In the genomic region with DNA sequence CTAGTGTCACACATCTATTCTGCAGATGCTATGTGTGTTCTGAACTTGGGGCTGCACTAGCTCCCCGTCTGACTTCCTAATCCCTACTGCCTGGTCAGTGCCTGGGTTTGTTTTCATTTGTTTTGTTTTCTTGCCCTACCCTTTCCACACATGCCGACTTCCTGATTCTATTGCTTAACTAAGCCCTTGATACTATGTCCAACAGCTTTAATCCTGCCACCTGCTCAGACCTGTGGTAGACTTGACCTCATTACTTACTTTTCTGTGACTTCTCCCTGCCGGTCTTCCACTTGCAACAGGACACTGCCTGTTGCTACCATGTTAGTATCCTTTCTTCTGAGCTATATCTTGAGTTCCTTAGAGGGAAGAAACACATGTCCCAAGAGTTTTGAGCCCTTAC, we compare ENCODE assay signal across 18 cellular contexts. TPM values are rescaled to one million over a fixed set of nuclear protein-coding genes. Genes with fewer than 3 reads are reported as not detected.
DNase-seq lines count a peak whose midpoint lies in the region; ATAC-seq, FAIRE-seq and TF ChIP-seq lines count a peak whose summit lies in the region.
"Had no signal": no experiment of that assay in that cellular context is flagged by ENCODE, and none has a peak within 500 bp of the region (broad histone marks: within the 10 kb centered on the region; RNA-seq: fewer than 3 reads in every experiment).

No MANE protein-coding gene starts in this region.

- no peak overlapping the region for H2AFZ ChIP-seq in mesenchymal stem cell (ENCODE audit: low read depth, low read length)
- no peak overlapping the region for H2AFZ ChIP-seq in HepG2 (ENCODE audit: low read length)

- CTCF ChIA-PET in HepG2 (lab: Yijun Ruan, JAX; ENCODE audit: low intra/inter-chr PET ratio, low total read pairs): no interaction called here

- H3K9me3 ChIP-seq in mesenchymal stem cell (ENCODE audit: control insufficient read depth, low read length) (no peaks in the 10 kb centered on the region), upper lobe of left lung (no peaks in the 10 kb centered on the region), HepG2 (ENCODE audit: low read length) (no peaks in the 10 kb centered on the region)
- H3K9me3 ChIP-seq: HAP-1 had no signal

- H3K79me1 ChIP-seq in mesenchymal stem cell (replicated peaks; ENCODE audit: low read length, poor library complexity, severe bottlenecking): peaks cover 24% of the 10 kb centered on the region

- no peak overlapping the region for H3K4me2 ChIP-seq in mesenchymal stem cell (ENCODE audit: low read length, poor library complexity, severe bottlenecking)
- no peak overlapping the region for H3K4me2 ChIP-seq in HepG2 (ENCODE audit: low read depth, low read length)

- intact Hi-C loops in HepG2 (cut with micrococcal nuclease; ENCODE audit: unreplicated experiment): no loop called here

- H3K4ac ChIP-seq in mesenchymal stem cell (ENCODE audit: low read depth in 1 of 2, low read length in 2 of 2): no peak overlapping the region

- 91% methylated on average over 3 of the region's 3 CpGs for WGBS in mesenchymal stem cell
- WGBS in upper lobe of left lung, 2 donors: 42 to 61% methylated on average over 3 of the region's 3 CpGs
- WGBS in HepG2 (ENCODE audit: low lambda C conversion rate): 58% methylated on average over 3 of the region's 3 CpGs

- BruUV-seq in HepG2 (replicated peaks; lab: Mats Ljungman, UMichigan): no TSS peak

- no peak for TF ChIP-seq EP300 in upper lobe of left lung (IDR thresholded peaks at IDR 0.05)
- TF ChIP-seq EP300 in HepG2 (IDR thresholded peaks at IDR 0.05; ENCODE audit: low read depth in 2 of 2, low read length in 2 of 2): no peak
- no peak for TF ChIP-seq EP300 in HepG2 (CRISPR knock-in tag; IDR thresholded peaks at IDR 0.05; ENCODE audit: borderline replicate concordance)

- H3K14ac ChIP-seq in mesenchymal stem cell (ENCODE audit: low read length in 2 of 2): no peak overlapping the region

- H3K9ac ChIP-seq in mesenchymal stem cell (ENCODE audit: low read length): no peak overlapping the region
- H3K9ac ChIP-seq in HepG2 (ENCODE audit: insufficient read depth, low read depth, low read length): no peak overlapping the region

- TF ChIP-seq POLR2A in upper lobe of left lung (IDR thresholded peaks at IDR 0.05) (no peak), HepG2 (IDR thresholded peaks at IDR 0.05; ENCODE audit: insufficient read depth in 1 of 2, low read depth in 2 of 2, low read length in 2 of 2) (no peak)

- FAIRE-seq in bronchial epithelial cell (lab: Jason Lieb, UNC) (no peak), HepG2 (lab: Jason Lieb, UNC) (no peak)
- FAIRE-seq: GM12892 had no signal

- H3K79me2 ChIP-seq in HepG2 (ENCODE audit: insufficient read depth, low read length): peaks cover 2% of the 10 kb centered on the region

- no peak overlapping the region for H2BK15ac ChIP-seq in mesenchymal stem cell (ENCODE audit: low read depth, poor library complexity, severe bottlenecking)

- no peak for TF ChIP-seq RAD21 in HepG2 (CRISPR knock-in tag; IDR thresholded peaks at IDR 0.05)

- H2AK5ac ChIP-seq in mesenchymal stem cell (ENCODE audit: low read length, severe bottlenecking): no peak overlapping the region

- ATAC-seq in upper lobe of left lung (ENCODE audit: low FRiP score in 2 of 2) (peak in 1 of 2 donors; percentile 67), HepG2 (no peak), HG02981 (IDR thresholded peaks at IDR 0.05; ENCODE audit: unreplicated experiment) (no peak)

- TF ChIP-seq CTCF in bronchial epithelial cell (IDR thresholded peaks at IDR 0.05; ENCODE audit: insufficient read depth, low read length, severe bottlenecking) (no peak), upper lobe of left lung (IDR thresholded peaks at IDR 0.05) (no peak), HepG2 (CRISPR knock-in tag; IDR thresholded peaks at IDR 0.05) (no peak)

- no peak overlapping the region for H3K4me3 ChIP-seq in bronchial epithelial cell (ENCODE audit: low read depth, low read length)
- no peak overlapping the region for H3K4me3 ChIP-seq in mesenchymal stem cell (ENCODE audit: insufficient read depth in 1 of 2, low read depth in 1 of 2, low read length in 2 of 2)
- H3K4me3 ChIP-seq in upper lobe of left lung: no peak overlapping the region
- no peak overlapping the region for H3K4me3 ChIP-seq in HepG2 (replicated peaks in 1 of 3; ENCODE audit: insufficient read depth in 1 of 3, low read depth in 2 of 3, low read length in 3 of 3)
- H3K4me3 ChIP-seq: HAP-1 had no signal

- peak overlapping the region; percentile 23 for H4K8ac ChIP-seq in mesenchymal stem cell (ENCODE audit: low read length)

- POLR2A ChIA-PET in HepG2 (lab: Yijun Ruan, JAX): no interaction called here

- H2BK12ac ChIP-seq in mesenchymal stem cell (ENCODE audit: low read length in 2 of 2): no peak overlapping the region

- H4K91ac ChIP-seq in mesenchymal stem cell (ENCODE audit: low read length): no peak overlapping the region

- H3K36me3 ChIP-seq in bronchial epithelial cell (ENCODE audit: control insufficient read depth, insufficient read depth, low read length) (peaks cover 1% of the 10 kb centered on the region), mesenchymal stem cell (ENCODE audit: control insufficient read depth in 1 of 2, insufficient read depth in 2 of 2, low read depth in 1 of 2, low read length in 2 of 2) (peaks cover 0 to 12% of the 10 kb centered on the region in 2 experiments), upper lobe of left lung (no peaks in the 10 kb centered on the region), HepG2 (replicated peaks in 1 of 2; ENCODE audit: control insufficient read depth in 1 of 2, insufficient read depth in 2 of 2, low read length in 2 of 2) (no peaks in the 10 kb centered on the region)
- H3K36me3 ChIP-seq: HAP-1 had no signal

- no peak overlapping the region for H3K23ac ChIP-seq in mesenchymal stem cell (ENCODE audit: low read length in 2 of 2)

- H3K4me1 ChIP-seq in mesenchymal stem cell (ENCODE audit: control insufficient read depth, insufficient read depth, low read depth, low read length) (peaks cover 6% of the 10 kb centered on the region), upper lobe of left lung (peaks cover 40 to 46% (median 42%) of the 10 kb centered on the region in 4 donors), HepG2 (ENCODE audit: insufficient read depth, low read length) (peaks cover 44% of the 10 kb centered on the region)

- H3K27me3 ChIP-seq in bronchial epithelial cell (ENCODE audit: control insufficient read depth, insufficient read depth, low read length) (no peaks in the 10 kb centered on the region), mesenchymal stem cell (ENCODE audit: control insufficient read depth in 1 of 2, insufficient read depth in 1 of 2, low read length in 2 of 2) (no peaks in the 10 kb centered on the region), upper lobe of left lung (no peaks in the 10 kb centered on the region), HepG2 (ENCODE audit: control insufficient read depth in 1 of 2, insufficient read depth in 2 of 2, low read length in 2 of 2) (no peaks in the 10 kb centered on the region)

- H3K27ac ChIP-seq in mesenchymal stem cell (ENCODE audit: low read length, poor library complexity, severe bottlenecking) (no peak overlapping the region), upper lobe of left lung (peak overlapping the region in 3 of 4 donors; percentile 4 to 23 (median 13)), HepG2 (ENCODE audit: extremely low read length, insufficient read depth, low read length) (no peak overlapping the region)
- H3K27ac ChIP-seq: C4-2B, RWPE1 had no signal

- H2BK120ac ChIP-seq in mesenchymal stem cell (ENCODE audit: low read depth, low read length): no peak overlapping the region

- no peaks in the 10 kb centered on the region for H4K20me1 ChIP-seq in HepG2 (ENCODE audit: insufficient read depth, low read length)

- no peak overlapping the region for H2BK5ac ChIP-seq in mesenchymal stem cell (ENCODE audit: low read depth, low read length, poor library complexity, severe bottlenecking)

- in situ Hi-C loops in HepG2 (cut with HindIII; ENCODE audit: extremely low pct_ligation_motif_present, low pct_unique_long_range_greater_than_20kb): no loop called here

- DNase-seq in HPDE6-E6E7 (ENCODE audit: extremely low spot score) (peak; percentile 10), bronchial epithelial cell (ENCODE audit: low read depth) (peak; percentile 43), mesenchymal stem cell (no peak), upper lobe of left lung (peak in 1 of 2 donors; percentile 38), HepG2 (ENCODE audit: low spot score) (no peak)
- no peak for DNase-seq in stimulated activated naive CD4-positive, alpha-beta T cell treated with Interleukin-2 at 50 U/mL for 16 hours (lab: John Stamatoyannopoulos, UW)
- DNase-seq: DMS 273 treated with DMSO at 0.1 percent for 48 hours, NCI-H1417 treated with DMSO at 0.1 percent for 48 hours, NCI-H2029, NCI-H2171, NCI-H446 treated with DMSO at 0.1 percent for 48 hours, NCI-H748 treated with DMSO at 0.1 percent for 48 hours had no signal

- no peak overlapping the region for H3K18ac ChIP-seq in mesenchymal stem cell (ENCODE audit: low read depth in 1 of 2, low read length in 2 of 2)

RNA-seq across cellular contexts. Expression of a gene that starts 39.3 kb away (rescaled TPM):
- total RNA-seq in bronchial epithelial cell (2.9 and 5.3 TPM in 2 replicates), upper lobe of left lung (10 to 100 TPM in 1 of 6 donors, 1 to 10 TPM in 4, under 1 TPM in 1; 0.59 to 38.8 (median 5.7) TPM), HepG2 (2016; rRNA removed; fragmentation: Illumina TruSeq; extraction: Trizol) (1.9 and 4.3 TPM in 2 replicates)
- 4.8 TPM for polyA plus RNA-seq in mesenchymal stem cell (2013, experiment 1 of 2)
- 4.8 TPM for polyA plus RNA-seq in mesenchymal stem cell (2013, experiment 2 of 2)
- 0.35 and 0.71 TPM in 2 replicates for total RNA-seq in HepG2 (2016; cell fraction: cytosol; rRNA removed; fragmentation: Illumina TruSeq; extraction: Trizol; ENCODE audit: low read depth)
- total RNA-seq in HepG2 (2016; cell fraction: insoluble cytoplasmic fraction; rRNA removed; fragmentation: Illumina TruSeq; extraction: Trizol): 1.7 and 4.0 TPM in 2 replicates
- 0.62 and 1.1 TPM in 2 replicates for total RNA-seq in HepG2 (2016; cell fraction: membrane; rRNA removed; fragmentation: Illumina TruSeq; extraction: Trizol)
- 6.2 and 7.7 TPM in 2 replicates for total RNA-seq in HepG2 (2016; cell fraction: nucleus; rRNA removed; fragmentation: Illumina TruSeq; extraction: Trizol)
- 14.2 and 28.5 TPM in 2 replicates for polyA plus RNA-seq in HepG2 (2011; rRNA removed)
- polyA plus RNA-seq in HepG2 (2011; cell fraction: cytosol; rRNA removed): 7.4 and 14.6 TPM in 2 replicates
- polyA plus RNA-seq in HepG2 (2011; cell fraction: nucleus; rRNA removed): 12.7 and 33.7 TPM in 2 replicates
- polyA plus RNA-seq in HepG2 (2012): 2.5 and 9.7 TPM in 2 replicates
- polyA plus RNA-seq in HepG2 (2016; cell fraction: cytosol; fragmentation: Illumina TruSeq; extraction: Trizol; ENCODE audit: low read depth): 0.14 and 0.20 TPM in 2 replicates
- 0.99 and 1.7 TPM in 2 replicates for polyA plus RNA-seq in HepG2 (2016; cell fraction: insoluble cytoplasmic fraction; fragmentation: Illumina TruSeq; extraction: Trizol; ENCODE audit: low read depth)
- 0.18 and 0.26 TPM in 2 replicates for polyA plus RNA-seq in HepG2 (2016; cell fraction: membrane; fragmentation: Illumina TruSeq; extraction: Trizol; ENCODE audit: low read depth)
- 5.6 and 6.2 TPM in 2 replicates for polyA plus RNA-seq in HepG2 (2016; cell fraction: nucleus; fragmentation: Illumina TruSeq; extraction: Trizol; ENCODE audit: insufficient read depth, low read depth)
- 0.12 and 60.1 TPM in 2 replicates for polyA minus RNA-seq in HepG2 (2011; rRNA and poly(A)+ RNA removed; ENCODE audit: low replicate concordance)
- polyA minus RNA-seq in HepG2 (2011; cell fraction: cytosol; rRNA and poly(A)+ RNA removed): 11.0 and 22.8 TPM in 2 replicates
- polyA minus RNA-seq in HepG2 (2011; cell fraction: nucleus; rRNA and poly(A)+ RNA removed): 10.2 and 29.6 TPM in 2 replicates
- total RNA-seq: A673 had no signal

RNA-seq across cellular contexts. Expression of a gene that starts 44.8 kb away (rescaled TPM):
- 25.9 and 30.5 TPM in 2 replicates for total RNA-seq in bronchial epithelial cell
- polyA plus RNA-seq in mesenchymal stem cell (2013, experiment 1 of 2): 6.0 TPM
- 6.4 TPM for polyA plus RNA-seq in mesenchymal stem cell (2013, experiment 2 of 2)
- total RNA-seq in upper lobe of left lung: 10 to 100 TPM; 15.7 to 34.2 (median 25.5) TPM
- total RNA-seq in HepG2 (2016; rRNA removed; fragmentation: Illumina TruSeq; extraction: Trizol): 2.9 and 4.7 TPM in 2 replicates
- 1.5 TPM in 2 replicates for total RNA-seq in HepG2 (2016; cell fraction: cytosol; rRNA removed; fragmentation: Illumina TruSeq; extraction: Trizol; ENCODE audit: low read depth)
- 2.7 and 4.3 TPM in 2 replicates for total RNA-seq in HepG2 (2016; cell fraction: insoluble cytoplasmic fraction; rRNA removed; fragmentation: Illumina TruSeq; extraction: Trizol)
- 4.7 and 8.1 TPM in 2 replicates for total RNA-seq in HepG2 (2016; cell fraction: membrane; rRNA removed; fragmentation: Illumina TruSeq; extraction: Trizol)
- total RNA-seq in HepG2 (2016; cell fraction: nucleus; rRNA removed; fragmentation: Illumina TruSeq; extraction: Trizol): 4.1 and 4.3 TPM in 2 replicates
- 3.3 and 3.9 TPM in 2 replicates for polyA plus RNA-seq in HepG2 (2011; rRNA removed)
- 2.9 and 3.8 TPM in 2 replicates for polyA plus RNA-seq in HepG2 (2011; cell fraction: cytosol; rRNA removed)
- polyA plus RNA-seq in HepG2 (2011; cell fraction: nucleus; rRNA removed): 1.3 and 1.5 TPM in 2 replicates
- 2.3 and 4.0 TPM in 2 replicates for polyA plus RNA-seq in HepG2 (2012)
- 3.1 and 3.6 TPM in 2 replicates for polyA plus RNA-seq in HepG2 (2016; cell fraction: cytosol; fragmentation: Illumina TruSeq; extraction: Trizol; ENCODE audit: low read depth)
- 8.1 and 8.8 TPM in 2 replicates for polyA plus RNA-seq in HepG2 (2016; cell fraction: insoluble cytoplasmic fraction; fragmentation: Illumina TruSeq; extraction: Trizol; ENCODE audit: low read depth)
- 8.3 and 8.5 TPM in 2 replicates for polyA plus RNA-seq in HepG2 (2016; cell fraction: membrane; fragmentation: Illumina TruSeq; extraction: Trizol; ENCODE audit: low read depth)
- polyA plus RNA-seq in HepG2 (2016; cell fraction: nucleus; fragmentation: Illumina TruSeq; extraction: Trizol; ENCODE audit: insufficient read depth, low read depth): 8.3 and 8.7 TPM in 2 replicates
- polyA minus RNA-seq in HepG2 (2011; rRNA and poly(A)+ RNA removed; ENCODE audit: low replicate concordance): 4.5 and 40.6 TPM in 2 replicates
- polyA minus RNA-seq in HepG2 (2011; cell fraction: cytosol; rRNA and poly(A)+ RNA removed): 3.3 and 5.6 TPM in 2 replicates
- 3.4 and 3.5 TPM in 2 replicates for polyA minus RNA-seq in HepG2 (2011; cell fraction: nucleus; rRNA and poly(A)+ RNA removed)

Comparison
In these comparisons a context has a peak if more than half of its experiments do, and no peak if none do; other contexts are left out.
1. DNase-seq: peak in HPDE6-E6E7 (single experiment) and bronchial epithelial cell (single experiment); none in mesenchymal stem cell (single experiment), stimulated activated naive CD4-positive, alpha-beta T cell treated with Interleukin-2 at 50 U/mL for 16 hours (single experiment) and HepG2 (single experiment).
2. H3K27ac ChIP-seq: peak in upper lobe of left lung (3 of 4); none in mesenchymal stem cell (single experiment) and HepG2 (single experiment).